8 cellular contexts compared by ENCODE assay signal in the genomic region with DNA sequence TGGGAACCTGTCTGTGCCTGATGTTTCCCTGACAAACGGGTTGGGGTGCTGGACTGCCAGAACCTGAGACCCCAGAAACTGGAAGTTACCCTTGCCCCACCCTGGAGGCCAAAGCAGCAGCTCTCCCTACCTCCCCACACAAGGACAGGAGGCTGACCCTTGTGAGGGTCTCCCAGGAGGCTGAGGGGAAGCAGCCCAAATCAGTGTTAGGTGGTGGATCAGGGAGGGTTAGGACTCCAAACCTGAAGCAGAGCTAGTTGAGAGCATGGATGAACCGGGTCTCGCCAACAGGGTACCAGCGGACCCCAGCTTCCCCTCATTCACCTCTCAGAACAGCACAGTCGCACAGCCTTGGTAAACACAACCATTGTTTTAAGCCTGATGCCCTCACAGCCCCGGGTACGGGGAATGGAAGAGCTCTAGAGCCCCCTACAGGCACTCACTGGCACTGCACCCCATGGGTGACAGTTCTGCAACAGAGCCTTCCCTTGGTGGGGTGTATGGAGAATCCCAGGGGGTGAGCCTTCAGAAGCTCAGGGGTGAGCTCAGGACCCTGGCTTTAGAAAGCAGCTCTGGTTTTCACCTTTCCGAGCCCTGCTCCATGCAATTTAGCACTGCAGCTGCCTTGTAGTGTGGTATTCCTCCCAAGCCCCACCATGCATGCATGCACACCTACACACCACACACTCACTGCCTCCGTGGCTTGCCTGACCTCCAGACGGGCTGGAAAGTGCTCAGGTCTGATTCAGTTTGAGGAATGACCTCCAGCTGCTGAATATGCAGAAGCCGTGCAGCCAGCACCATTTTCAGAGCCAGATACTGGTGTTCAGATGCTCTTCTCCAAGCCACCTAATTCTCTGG. TPM values are rescaled to one million over a fixed set of nuclear protein-coding genes. Genes with fewer than 3 reads are reported as not detected.
A peak's percentile ranks its signal among the peaks of the same experiment; 100 is the strongest.
DNase-seq lines count a peak whose midpoint lies in the region; ATAC-seq lines count a peak whose summit lies in the region.

No MANE protein-coding gene starts in this region.

- H3K27me3 Mint-ChIP-seq in effector memory CD8-positive, alpha-beta T cell = peaks cover 42 to 80% of the 10 kb centered on the region in 2 donors

- peak; percentile 81 for ATAC-seq in HG03108 (IDR thresholded peaks at IDR 0.05; ENCODE audit: unreplicated experiment)
- peak; percentile 49 for ATAC-seq in effector memory CD8-positive, alpha-beta T cell (replicated peaks)
- ATAC-seq in GM18520 (IDR thresholded peaks at IDR 0.05; ENCODE audit: unreplicated experiment) = no peak

- no peak overlapping the region for H2BK15ac ChIP-seq in mesenchymal stem cell (ENCODE audit: low read depth, poor library complexity, severe bottlenecking)

- no peak overlapping the region for H3K18ac ChIP-seq in mesenchymal stem cell (ENCODE audit: low read depth in 1 of 2, low read length in 2 of 2)

- no peak overlapping the region for H2BK120ac ChIP-seq in mesenchymal stem cell (ENCODE audit: low read depth, low read length)

- no peak overlapping the region for H4K8ac ChIP-seq in mesenchymal stem cell (ENCODE audit: low read length)

- no peaks in the 10 kb centered on the region for H3K9me3 Mint-ChIP-seq in effector memory CD8-positive, alpha-beta T cell

- no peak overlapping the region for H3K4ac ChIP-seq in mesenchymal stem cell (ENCODE audit: low read depth in 1 of 2, low read length in 2 of 2)

- DNase-seq in EH (ENCODE audit: low read depth) (peak; percentile 68), NCI-H526 treated with DMSO at 0.1 percent for 48 hours (lab: John Stamatoyannopoulos, UW) (peak; percentile 22), mesenchymal stem cell (peak; percentile 54)
- DNase-seq in activated CD4-positive, alpha-beta T cell treated with anti-CD3 and anti-CD28 coated beads, Interleukin-2, amount 50 U/mL, for 48 hours = peak; percentile 74 to 79
- peak; percentile 29 to 54 (median 43) for DNase-seq in effector memory CD8-positive, alpha-beta T cell
- peak; percentile 27 to 46 for DNase-seq in stimulated activated CD8-positive, alpha-beta memory T cell treated with anti-CD3 and anti-CD28 coated beads, Interleukin-15, amount 100 ng/mL, for 48 hours (ENCODE audit: low read depth in 2 of 2)

- no peaks in the 10 kb centered on the region for H3K36me3 Mint-ChIP-seq in effector memory CD8-positive, alpha-beta T cell (ENCODE audit: insufficient read depth)

- no peak overlapping the region for H3K4me2 ChIP-seq in mesenchymal stem cell (ENCODE audit: low read length, poor library complexity, severe bottlenecking)

- no peak overlapping the region for H2BK12ac ChIP-seq in mesenchymal stem cell (ENCODE audit: low read length in 2 of 2)

- peaks cover 0 to 3% of the 10 kb centered on the region in 2 donors for H3K4me1 Mint-ChIP-seq in effector memory CD8-positive, alpha-beta T cell (ENCODE audit: low read depth in 2 of 2)

- WGBS in mesenchymal stem cell = 14% methylated on average over 9 of the region's 11 CpGs

- no peaks in the 10 kb centered on the region for H3K9me3 ChIP-seq in mesenchymal stem cell (ENCODE audit: control insufficient read depth, low read length)

- H3K4me3 ChIP-seq in mesenchymal stem cell (ENCODE audit: insufficient read depth in 1 of 2, low read depth in 1 of 2, low read length in 2 of 2) = no peak overlapping the region

- peaks cover 2% of the 10 kb centered on the region for H3K4me1 ChIP-seq in mesenchymal stem cell (ENCODE audit: control insufficient read depth, insufficient read depth, low read depth, low read length)

- H3K27ac ChIP-seq in mesenchymal stem cell (ENCODE audit: low read length, poor library complexity, severe bottlenecking) = no peak overlapping the region

- no peak overlapping the region for H2AK5ac ChIP-seq in mesenchymal stem cell (ENCODE audit: low read length, severe bottlenecking)

- peak overlapping the region in 1 of 2 experiments; percentile 47 for H3K23ac ChIP-seq in mesenchymal stem cell (ENCODE audit: low read length in 2 of 2)

- no peak overlapping the region for H2AFZ ChIP-seq in mesenchymal stem cell (ENCODE audit: low read depth, low read length)

- peaks cover 28 to 64% of the 10 kb centered on the region in 2 experiments for H3K27me3 ChIP-seq in mesenchymal stem cell (ENCODE audit: control insufficient read depth in 1 of 2, insufficient read depth in 1 of 2, low read length in 2 of 2)

- H3K36me3 ChIP-seq in mesenchymal stem cell (ENCODE audit: control insufficient read depth in 1 of 2, insufficient read depth in 2 of 2, low read depth in 1 of 2, low read length in 2 of 2) = no peaks in the 10 kb centered on the region

- no peak overlapping the region for H2BK5ac ChIP-seq in mesenchymal stem cell (ENCODE audit: low read depth, low read length, poor library complexity, severe bottlenecking)

- H4K91ac ChIP-seq in mesenchymal stem cell (ENCODE audit: low read length) = no peak overlapping the region

- H3K79me1 ChIP-seq in mesenchymal stem cell (replicated peaks; ENCODE audit: low read length, poor library complexity, severe bottlenecking) = no peaks in the 10 kb centered on the region

- H3K4me3 Mint-ChIP-seq in effector memory CD8-positive, alpha-beta T cell = no peak overlapping the region

- no peak overlapping the region for H3K27ac Mint-ChIP-seq in effector memory CD8-positive, alpha-beta T cell

- H3K9ac ChIP-seq in mesenchymal stem cell (ENCODE audit: low read length) = peak overlapping the region; percentile 34

- no peak overlapping the region for H3K14ac ChIP-seq in mesenchymal stem cell (ENCODE audit: low read length in 2 of 2)

RNA-seq across cellular contexts. Expression of gene ESRRB, which starts 11.2 kb away (rescaled TPM):
- polyA plus RNA-seq in mesenchymal stem cell (2013, experiment 1 of 2) = not detected
- polyA plus RNA-seq in mesenchymal stem cell (2013, experiment 2 of 2) = 0.01 TPM

Comparison
In these comparisons a context has a peak if more than half of its experiments do, and no peak if none do; other contexts are left out.
1. DNase-seq: peak in every context shown above with its lines; median percentile 76 in activated CD4-positive, alpha-beta T cell treated with anti-CD3 and anti-CD28 coated beads, Interleukin-2, amount 50 U/mL, for 48 hours; 68 in EH; 54 in mesenchymal stem cell; 43 in effector memory CD8-positive, alpha-beta T cell; 36 in stimulated activated CD8-positive, alpha-beta memory T cell treated with anti-CD3 and anti-CD28 coated beads, Interleukin-15, amount 100 ng/mL, for 48 hours; 22 in NCI-H526 treated with DMSO at 0.1 percent for 48 hours.